15 cellular contexts compared by ENCODE assay signal in the genomic region with DNA sequence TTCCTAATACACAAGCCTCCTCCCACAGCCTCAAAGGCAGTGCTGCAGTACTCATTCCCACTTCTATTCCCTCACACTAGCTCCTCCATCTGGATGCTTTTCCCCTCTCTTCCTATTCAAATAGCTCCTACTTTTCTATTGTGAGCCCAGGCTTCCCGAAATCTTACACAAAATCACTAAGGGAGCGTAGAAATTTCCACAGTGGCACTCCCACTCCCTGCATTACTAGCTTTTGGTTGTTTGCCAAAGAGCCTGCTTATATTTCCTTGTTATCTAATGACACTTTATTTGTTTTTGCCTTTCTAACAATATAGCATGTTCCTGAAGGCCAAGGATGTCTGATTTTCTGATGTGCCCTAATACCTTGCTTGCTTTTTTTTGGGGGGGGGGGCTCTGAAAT. TPM values are rescaled to one million over a fixed set of nuclear protein-coding genes. Genes with fewer than 3 reads are reported as not detected.
DNase-seq lines count a peak whose midpoint lies in the region; ATAC-seq, FAIRE-seq and TF ChIP-seq lines count a peak whose summit lies in the region.
"Had no signal": no experiment of that assay in that cellular context is flagged by ENCODE, and none has a peak within 500 bp of the region (broad histone marks: within the 10 kb centered on the region; RNA-seq: fewer than 3 reads in every experiment).

No MANE protein-coding gene starts in this region.

- no peaks in the 10 kb centered on the region for H3K27me3 ChIP-seq in heart left ventricle
- H3K27me3 ChIP-seq in endothelial cell of umbilical vein (ENCODE audit: control insufficient read depth in 2 of 2, insufficient read depth in 2 of 2, low read length in 2 of 2), result no peaks in the 10 kb centered on the region
- H3K27me3 ChIP-seq in muscle layer of duodenum (ENCODE audit: low read depth, low read length), result no peaks in the 10 kb centered on the region
- no peaks in the 10 kb centered on the region for H3K27me3 ChIP-seq in aorta (ENCODE audit: control insufficient read depth in 1 of 2, insufficient read depth in 2 of 2, low read length in 1 of 2)

- intact Hi-C loops in heart left ventricle (cut with DNase I) (loop anchor here in 2 of 10 donors (5.0 to 10.0 kb wide), 2 partner anchors 54 to 293 kb away; no protein-coding TSS in a partner anchor), Right ventricle myocardium inferior (cut with DNase I) (no loop called here), endothelial cell of umbilical vein (cut with micrococcal nuclease) (no loop called here), aorta (cut with DNase I) (no loop called here)

- H3K4me1 ChIP-seq in heart left ventricle, result peaks cover 39 to 100% (median 98%) of the 10 kb centered on the region in 12 donors
- H3K4me1 ChIP-seq in endothelial cell of umbilical vein (ENCODE audit: control insufficient read depth, extremely low read depth, insufficient read depth, low read length), result peaks cover 69% of the 10 kb centered on the region
- H3K4me1 ChIP-seq in muscle layer of duodenum (ENCODE audit: control insufficient read depth in 1 of 2, insufficient read depth in 2 of 2, low read length in 2 of 2), result peaks cover 0 to 31% of the 10 kb centered on the region in 2 donors
- peaks cover 21 to 22% of the 10 kb centered on the region in 2 donors for H3K4me1 ChIP-seq in aorta (ENCODE audit: control insufficient read depth in 1 of 2, insufficient read depth in 2 of 2, low read length in 2 of 2)

- FAIRE-seq in endothelial cell of umbilical vein (lab: Jason Lieb, UNC), result no peak

- peak overlapping the region; percentile 8 for H3K4me2 ChIP-seq in endothelial cell of umbilical vein (ENCODE audit: insufficient read depth, low read length)

- ATAC-seq in heart left ventricle, result peak in 3 of 4 donors; percentile 3 to 31 (median 27)
- no peak for ATAC-seq in Right ventricle myocardium inferior
- ATAC-seq in aorta (ENCODE audit: low FRiP score), result no peak
- no peak for ATAC-seq in GM19328 (IDR thresholded peaks at IDR 0.05; ENCODE audit: unreplicated experiment)
- ATAC-seq in activated T-helper 17 cell treated with anti-CD3 and anti-CD28 coated beads, Interleukin-2, amount 50 U/mL, for 72 hours (replicated peaks), result no peak
- ATAC-seq: natural killer cell had no signal

- no peak overlapping the region for H2AFZ ChIP-seq in endothelial cell of umbilical vein (ENCODE audit: low read depth, low read length)

- H3K79me2 ChIP-seq in endothelial cell of umbilical vein (ENCODE audit: control insufficient read depth, insufficient read depth, low read length), result peaks cover 88% of the 10 kb centered on the region

- no TSS peak for BruUV-seq in endothelial cell of umbilical vein (replicated peaks; lab: Mats Ljungman, UMichigan)

- H3K4me3 Mint-ChIP-seq in activated T-helper 17 cell treated with anti-CD3 and anti-CD28 coated beads, Interleukin-2, amount 50 U/mL, for 72 hours, result no peak overlapping the region
- H3K4me3 Mint-ChIP-seq: immature natural killer cell; natural killer cell; T-helper 1 cell treated with Interleukin-12 subunit alpha and Interleukin-12 subunit beta and Interleukin-4 antibody, amounts not matched to agents 30 μg/mL and 1 μg/mL, for 36 hours had no signal

- peak overlapping the region; percentile 70 to 99 (median 84) for H3K27ac ChIP-seq in heart left ventricle
- H3K27ac ChIP-seq in endothelial cell of umbilical vein (ENCODE audit: insufficient read depth, low read depth, low read length), result no peak overlapping the region
- H3K27ac ChIP-seq in muscle layer of duodenum (ENCODE audit: low read length), result peak overlapping the region; percentile 79
- H3K27ac ChIP-seq in aorta (ENCODE audit: low read depth in 1 of 2, low read length in 2 of 2), result peak overlapping the region; percentile 7 to 60

- no peaks in the 10 kb centered on the region for H3K9me1 ChIP-seq in endothelial cell of umbilical vein (replicated peaks; ENCODE audit: control insufficient read depth, extremely low read depth, insufficient read depth, low read length)

- H3K4me1 Mint-ChIP-seq in activated T-helper 17 cell treated with anti-CD3 and anti-CD28 coated beads, Interleukin-2, amount 50 U/mL, for 72 hours, result peaks cover 15% of the 10 kb centered on the region

- no peaks in the 10 kb centered on the region for H3K9me3 Mint-ChIP-seq in activated T-helper 17 cell treated with anti-CD3 and anti-CD28 coated beads, Interleukin-2, amount 50 U/mL, for 72 hours
- H3K9me3 Mint-ChIP-seq: immature natural killer cell, natural killer cell had no signal

- H3K36me3 Mint-ChIP-seq in activated T-helper 17 cell treated with anti-CD3 and anti-CD28 coated beads, Interleukin-2, amount 50 U/mL, for 72 hours (ENCODE audit: low read depth), result no peaks in the 10 kb centered on the region
- H3K36me3 Mint-ChIP-seq: natural killer cell had no signal

- dilution Hi-C loops in endothelial cell of umbilical vein (cut with MboI; ENCODE audit: extremely low pct_ligation_motif_present, low sequenced_read_pairs), result no loop called here

- H3K36me3 ChIP-seq in heart left ventricle (peaks cover 0 to 6% (median 3%) of the 10 kb centered on the region in 9 donors), endothelial cell of umbilical vein (ENCODE audit: control insufficient read depth in 2 of 2, extremely low read depth in 1 of 2, insufficient read depth in 2 of 2, low read length in 2 of 2) (no peaks in the 10 kb centered on the region), muscle layer of duodenum (ENCODE audit: control insufficient read depth in 1 of 2, insufficient read depth in 2 of 2, low read length in 2 of 2) (no peaks in the 10 kb centered on the region), aorta (ENCODE audit: control insufficient read depth in 1 of 2, insufficient read depth in 2 of 2, low read length in 1 of 2) (no peaks in the 10 kb centered on the region)

- H3K9me3 ChIP-seq in heart left ventricle (no peaks in the 10 kb centered on the region), endothelial cell of umbilical vein (replicated peaks; ENCODE audit: control insufficient read depth, insufficient read depth, low read length) (no peaks in the 10 kb centered on the region), muscle layer of duodenum (ENCODE audit: control insufficient read depth in 1 of 2, low read length in 2 of 2) (no peaks in the 10 kb centered on the region), aorta (ENCODE audit: control insufficient read depth, low read length) (no peaks in the 10 kb centered on the region)

- TF ChIP-seq CTCF in heart left ventricle (IDR thresholded peaks at IDR 0.05) (peak in 2 of 12 donors; percentile 8 to 26), endothelial cell of umbilical vein (IDR thresholded peaks at IDR 0.05; ENCODE audit: extremely low read depth in 1 of 2, insufficient read depth in 1 of 2, low read depth in 1 of 2, low read length in 2 of 2) (no peak)

- peaks cover 7% of the 10 kb centered on the region for H4K20me1 ChIP-seq in endothelial cell of umbilical vein (replicated peaks; ENCODE audit: control insufficient read depth, extremely low read depth, insufficient read depth, low read length)

- H3K9ac ChIP-seq in endothelial cell of umbilical vein (replicated peaks; ENCODE audit: extremely low read depth, insufficient read depth, low read length), result no peak overlapping the region

- DNase-seq in heart left ventricle (no peak), Right ventricle myocardium inferior (ENCODE audit: missing footprints) (no peak), endothelial cell of umbilical vein (ENCODE audit: low read depth, low spot score) (peak; percentile 57), aorta (no peak)
- DNase-seq in central memory CD4-positive, alpha-beta T cell, result no peak
- DNase-seq: activated CD4-positive, alpha-beta T cell treated with anti-CD3 and anti-CD28 coated beads, Interleukin-2, amount 50 U/mL, for 4 hours; activated effector memory CD4-positive, alpha-beta T cell treated with Interleukin-2 at 50 U/mL for 16 hours; immature natural killer cell; Karpas-422; natural killer cell; NCI-H2107 had no signal

- H3K4me3 ChIP-seq in heart left ventricle (peak overlapping the region in 3 of 12 donors; percentile 6 to 30 (median 7)), endothelial cell of umbilical vein (replicated peaks in 1 of 3; ENCODE audit: insufficient read depth in 1 of 3, low read depth in 1 of 3, low read length in 3 of 3) (no peak overlapping the region), muscle layer of duodenum (ENCODE audit: low read depth in 1 of 2, low read length in 2 of 2) (no peak overlapping the region), aorta (ENCODE audit: low read length in 2 of 2) (no peak overlapping the region)

- no peak for TF ChIP-seq POLR2A in heart left ventricle (IDR thresholded peaks at IDR 0.05)
- TF ChIP-seq POLR2A in endothelial cell of umbilical vein (IDR thresholded peaks at IDR 0.05; ENCODE audit: low read depth, low read length), result no peak

- H3K27ac Mint-ChIP-seq in activated T-helper 17 cell treated with anti-CD3 and anti-CD28 coated beads, Interleukin-2, amount 50 U/mL, for 72 hours, result no peak overlapping the region
- H3K27ac Mint-ChIP-seq: immature natural killer cell; natural killer cell; T-helper 1 cell treated with Interleukin-12 subunit alpha and Interleukin-12 subunit beta and Interleukin-4 antibody, amounts not matched to agents 30 μg/mL and 1 μg/mL, for 36 hours had no signal

- CTCF ChIA-PET in endothelial cell of umbilical vein (lab: Charles Lee), result interaction anchor here (0.7 to 1.8 kb wide), 15 partner anchors 11 to 372 kb away, joined by 3 to 8 read pairs (median 3); a partner anchor contains a TSS

- WGBS in heart left ventricle, 4 donors, result 26 to 44% (median 30%) methylated on average over 2 of the region's 2 CpGs
- WGBS in aorta, 2 donors, result 14 to 19% methylated on average over 2 of the region's 2 CpGs

- peaks cover 36% of the 10 kb centered on the region for H3K27me3 Mint-ChIP-seq in activated T-helper 17 cell treated with anti-CD3 and anti-CD28 coated beads, Interleukin-2, amount 50 U/mL, for 72 hours

- POLR2A ChIA-PET in endothelial cell of umbilical vein (lab: Charles Lee), result no interaction called here

RNA-seq across cellular contexts. Expression of a gene that starts 10.9 kb away (rescaled TPM):
- total RNA-seq in heart left ventricle (100 to 1,000 TPM; 194 to 790 (median 216) TPM), Right ventricle myocardium inferior (205 TPM), endothelial cell of umbilical vein (374 and 397 TPM in 2 replicates), aorta (100 to 1,000 TPM; 414 to 954 TPM)
- polyA plus RNA-seq in heart left ventricle (100 to 1,000 TPM in 1 of 2 donors, 10 to 100 TPM in 1; 93.6 to 153 TPM), endothelial cell of umbilical vein (214 and 229 TPM in 2 replicates), aorta (100 to 1,000 TPM; 213 to 392 TPM)
- 316 and 329 TPM in 2 replicates for polyA plus RNA-seq in endothelial cell of umbilical vein (2011; cell fraction: cytosol; rRNA removed)
- 257 and 293 TPM in 2 replicates for polyA plus RNA-seq in endothelial cell of umbilical vein (2011; cell fraction: nucleus; rRNA removed)
- 294 and 311 TPM in 2 replicates for polyA plus RNA-seq in endothelial cell of umbilical vein (2012)
- 334 and 376 TPM in 2 replicates for polyA minus RNA-seq in endothelial cell of umbilical vein
- 84.9 TPM for polyA minus RNA-seq in endothelial cell of umbilical vein (2011; cell fraction: cytosol; rRNA and poly(A)+ RNA removed)
- polyA minus RNA-seq in endothelial cell of umbilical vein (2011; cell fraction: nucleus; rRNA and poly(A)+ RNA removed), result 192 and 214 TPM in 2 replicates
- 100 to 1,000 TPM in 1 of 2 donors, 10 to 100 TPM in 1; 53.7 to 210 TPM for total RNA-seq in activated T-helper 17 cell treated with anti-CD3 and anti-CD28 coated beads, Interleukin-2, amount 50 U/mL, for 72 hours

Comparison
In these comparisons a context has a peak if more than half of its experiments do, and no peak if none do; other contexts are left out.
1. ATAC-seq: peak in heart left ventricle (3 of 4); none in Right ventricle myocardium inferior (single experiment), aorta (single experiment), GM19328 (single experiment) and activated T-helper 17 cell treated with anti-CD3 and anti-CD28 coated beads, Interleukin-2, amount 50 U/mL, for 72 hours (single experiment).